ENCODE assay signal across 8 cellular contexts in the genomic region with DNA sequence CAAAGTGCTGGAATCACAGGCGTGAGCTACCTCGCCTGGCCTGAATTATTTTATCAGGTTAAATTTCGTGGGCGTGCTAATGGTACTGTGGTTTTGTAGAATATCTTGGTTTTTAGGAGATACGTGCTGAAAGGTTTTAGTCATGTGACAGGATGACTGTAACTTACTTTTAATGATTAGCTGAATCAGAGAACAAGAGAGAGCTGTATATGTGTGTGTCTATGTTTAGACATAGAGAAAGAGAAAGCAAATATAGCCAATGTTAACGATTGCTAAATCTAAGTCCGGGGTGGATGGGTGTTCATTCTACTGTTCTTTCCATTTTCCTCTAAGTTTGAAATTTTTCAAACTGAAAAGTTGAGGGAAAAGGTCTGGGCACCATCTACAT. TPM values are rescaled to one million over a fixed set of nuclear protein-coding genes. Genes with fewer than 3 reads are reported as not detected.
DNase-seq lines count a peak whose midpoint lies in the region; ATAC-seq and TF ChIP-seq lines count a peak whose summit lies in the region.
"Had no signal": no experiment of that assay in that cellular context is flagged by ENCODE, and none has a peak within 500 bp of the region (broad histone marks: within the 10 kb centered on the region; RNA-seq: fewer than 3 reads in every experiment).

No MANE protein-coding gene starts in this region.

- H3K9ac ChIP-seq in Karpas-422 (ENCODE audit: low read length) = no peak overlapping the region

- DNase-seq in H4 (ENCODE audit: low spot score) (peak; percentile 28), glomerular visceral epithelial cell (ENCODE audit: extremely low spot score) (peak; percentile 70), stomach (no peak), Karpas-422 (no peak), erythroblast (lab: John Stamatoyannopoulos, UW) (no peak), mucosa of descending colon (no peak)
- DNase-seq in activated CD4-positive, alpha-beta memory T cell treated with anti-CD3 and anti-CD28 coated beads for 36 hours = no peak
- DNase-seq: NCI-H1417 treated with DMSO at 0.1 percent for 48 hours had no signal

- no peaks in the 10 kb centered on the region for H3K9me3 Mint-ChIP-seq in activated CD4-positive, alpha-beta memory T cell treated with anti-CD3 and anti-CD28 coated beads for 36 hours

- no peak overlapping the region for H3K4me2 ChIP-seq in Karpas-422 (ENCODE audit: low read depth, low read length, poor library complexity, severe bottlenecking)

- no peak overlapping the region for H2AFZ ChIP-seq in Karpas-422 (ENCODE audit: low read length)

- no peak for TF ChIP-seq POLR2A in stomach (IDR thresholded peaks at IDR 0.05)
- no peak for TF ChIP-seq POLR2A in erythroblast (IDR thresholded peaks at IDR 0.05; ENCODE audit: low read length)

- no peaks in the 10 kb centered on the region for H4K20me1 ChIP-seq in Karpas-422 (ENCODE audit: insufficient read depth, low read depth, low read length)

- H3K4me1 ChIP-seq in stomach (peaks cover 48 to 66% (median 62%) of the 10 kb centered on the region in 4 donors), Karpas-422 (ENCODE audit: low read length) (peaks cover 4% of the 10 kb centered on the region; the same call in 1 of the 2 replicates), mucosa of descending colon (ENCODE audit: low read depth) (peaks cover 3% of the 10 kb centered on the region)

- no peaks in the 10 kb centered on the region for H3K9me3 ChIP-seq in stomach
- H3K9me3 ChIP-seq in Karpas-422 (ENCODE audit: low read length) = no peaks in the 10 kb centered on the region
- H3K9me3 ChIP-seq in mucosa of descending colon = no peaks in the 10 kb centered on the region

- H3K4me1 Mint-ChIP-seq in activated CD4-positive, alpha-beta memory T cell treated with anti-CD3 and anti-CD28 coated beads for 36 hours (ENCODE audit: low read depth) = peaks cover 38% of the 10 kb centered on the region

- H3K27ac Mint-ChIP-seq in activated CD4-positive, alpha-beta memory T cell treated with anti-CD3 and anti-CD28 coated beads for 36 hours = peak overlapping the region; percentile 73

- no peaks in the 10 kb centered on the region for H3K9me2 ChIP-seq in Karpas-422 (replicated peaks; ENCODE audit: insufficient read depth, low read length)

- no peak for TF ChIP-seq EP300 in stomach (IDR thresholded peaks at IDR 0.05)

- POLR2A ChIA-PET in activated CD4-positive, alpha-beta memory T cell treated with anti-CD3 and anti-CD28 coated beads for 36 hours (lab: Charles Lee) = interaction anchor here (0.7 to 0.8 kb wide), 3 partner anchors 12 to 91 kb away, joined by 3 read pairs; no protein-coding TSS in a partner anchor

- H3K27ac ChIP-seq in stomach (peak overlapping the region; percentile 70 to 93 (median 88)), Karpas-422 (ENCODE audit: low read length) (no peak overlapping the region)

- H3K4me3 ChIP-seq in stomach = no peak overlapping the region
- no peak overlapping the region for H3K4me3 ChIP-seq in Karpas-422 (ENCODE audit: low read length)
- no peak overlapping the region for H3K4me3 ChIP-seq in mucosa of descending colon

- H3K27me3 Mint-ChIP-seq in activated CD4-positive, alpha-beta memory T cell treated with anti-CD3 and anti-CD28 coated beads for 36 hours = no peaks in the 10 kb centered on the region

- TF ChIP-seq CTCF in stomach (IDR thresholded peaks at IDR 0.05) (no peak), mucosa of descending colon (IDR thresholded peaks at IDR 0.05) (no peak)

- 18 to 51% (median 35%) methylated on average over 7 of the region's 7 CpGs for WGBS in stomach, 5 donors

- no peaks in the 10 kb centered on the region for H3K27me3 ChIP-seq in stomach
- no peaks in the 10 kb centered on the region for H3K27me3 ChIP-seq in Karpas-422 (ENCODE audit: low read length)

- H3K79me2 ChIP-seq in Karpas-422 (ENCODE audit: low read length) = peaks cover 11% of the 10 kb centered on the region; the same call in 1 of the 2 replicates

- peaks cover 63% of the 10 kb centered on the region for H3K36me3 Mint-ChIP-seq in activated CD4-positive, alpha-beta memory T cell treated with anti-CD3 and anti-CD28 coated beads for 36 hours

- ATAC-seq in mucosa of descending colon = no peak

- CTCF ChIA-PET in activated CD4-positive, alpha-beta memory T cell treated with anti-CD3 and anti-CD28 coated beads for 36 hours (lab: Charles Lee) = interaction anchor here (0.7 to 1.7 kb wide), 4 partner anchors 10 to 35 kb away, joined by 3 to 5 read pairs (median 3); no protein-coding TSS in a partner anchor

- H3K36me3 ChIP-seq in stomach (peaks cover 75 to 91% (median 90%) of the 10 kb centered on the region in 4 donors), Karpas-422 (ENCODE audit: insufficient read depth, low read length) (peaks cover 81% of the 10 kb centered on the region), mucosa of descending colon (ENCODE audit: low read depth) (peaks cover 22% of the 10 kb centered on the region)

- no peak overlapping the region for H3K4me3 Mint-ChIP-seq in activated CD4-positive, alpha-beta memory T cell treated with anti-CD3 and anti-CD28 coated beads for 36 hours

- intact Hi-C loops in activated CD4-positive, alpha-beta memory T cell treated with anti-CD3 and anti-CD28 coated beads for 36 hours (cut with micrococcal nuclease) = no loop called here
- intact Hi-C loops in stomach (cut with DNase I; ENCODE audit: low total_unique reads) = no loop called here
- intact Hi-C loops in mucosa of descending colon (cut with DNase I, micrococcal nuclease) = no loop called here

RNA-seq across cellular contexts. Expression of a gene that starts 9.2 kb away (rescaled TPM):
- 12.9 and 14.0 TPM in 2 replicates for total RNA-seq in H4 (2014; rRNA removed; shearing (Covaris generic))
- total RNA-seq in activated CD4-positive, alpha-beta memory T cell treated with anti-CD3 and anti-CD28 coated beads for 36 hours = 10 to 100 TPM; 28.2 to 28.3 TPM
- total RNA-seq in stomach = 10 to 100 TPM; 17.9 to 42.3 (median 19.3) TPM
- 10 to 100 TPM; 13.9 to 17.1 (median 15.6) TPM for polyA plus RNA-seq in stomach
- total RNA-seq in Karpas-422 (2014; rRNA removed; shearing (Covaris generic); ENCODE audit: low replicate concordance) = 7.4 and 7.7 TPM in 2 replicates
- total RNA-seq in mucosa of descending colon = 10 to 100 TPM; 11.7 to 70.7 (median 15.5) TPM

Comparison
In these comparisons a context has a peak if more than half of its experiments do, and no peak if none do; other contexts are left out.
1. DNase-seq: peak in H4 (single experiment) and glomerular visceral epithelial cell (single experiment); none in activated CD4-positive, alpha-beta memory T cell treated with anti-CD3 and anti-CD28 coated beads for 36 hours (single experiment), stomach (single experiment), Karpas-422 (single experiment), erythroblast (0 of 2) and mucosa of descending colon (0 of 3).